Comparison of ENCODE assay signal across 3 cellular contexts in genomic region chr4:119289313-119289712, GRCh38.
TF ChIP-seq lines count a peak whose summit lies in the region.

No MANE protein-coding gene starts in this region.

TF ChIP-seq in A549, 52 proteins besides CTCF, POLR2A, EP300 and RAD21:
- TF ChIP-seq MAFK (IDR thresholded peaks at IDR 0.05; ENCODE audit: partially characterized antibody) (peak; percentile 89), ZNF302 (CRISPR knock-in tag; IDR thresholded peaks at IDR 0.05) (no peak), JUN (IDR thresholded peaks at IDR 0.05) (no peak), EHMT2 (IDR thresholded peaks at IDR 0.05; ENCODE audit: low read depth) (no peak), E2F6 (IDR thresholded peaks at IDR 0.05; ENCODE audit: borderline replicate concordance, low read depth) (no peak), FOSL2 (IDR thresholded peaks at IDR 0.05) (no peak), FOSL2 (CRISPR knock-in tag; IDR thresholded peaks at IDR 0.05) (no peak), CBX2 (IDR thresholded peaks at IDR 0.05; ENCODE audit: borderline replicate concordance, low read depth) (no peak), HOXB5 (CRISPR knock-in tag; IDR thresholded peaks at IDR 0.05) (no peak)

TF ChIP-seq in K562, 482 proteins besides CTCF, POLR2A, EP300 and RAD21:
- TF ChIP-seq HNRNPL (IDR thresholded peaks at IDR 0.05; ENCODE audit: low read depth, low read length) (no peak), ZNF316 (IDR thresholded peaks at IDR 0.05) (peak; percentile 83), MAFG (tag; conservative IDR thresholded peaks at IDR 0.05) (peak; percentile 76), TAF15 (IDR thresholded peaks at IDR 0.05; ENCODE audit: low read depth, low read length) (no peak), MAFF (IDR thresholded peaks at IDR 0.05; ENCODE audit: low read length) (peak; percentile 85), TAF9B (IDR thresholded peaks at IDR 0.05; ENCODE audit: partially characterized antibody) (no peak), C11orf30 (IDR thresholded peaks at IDR 0.05; ENCODE audit: low read depth) (peak; percentile 73), PTRF (tag; IDR thresholded peaks at IDR 0.05) (no peak), MAFK (IDR thresholded peaks at IDR 0.05; ENCODE audit: low read length) (peak; percentile 80), PRMT5 (CRISPR knock-in tag; IDR thresholded peaks at IDR 0.05) (no peak), TCF15 (CRISPR knock-in tag; IDR thresholded peaks at IDR 0.05) (no peak), LARP7 (IDR thresholded peaks at IDR 0.05) (no peak), U2AF1 (optimal IDR thresholded peaks at IDR 0.05; ENCODE audit: low read depth, low read length) (no peak), MED1 (CRISPR knock-in tag; IDR thresholded peaks at IDR 0.05; ENCODE audit: borderline replicate concordance) (no peak)
TF ChIP-seq in K562: peak in this region for 5.

TF ChIP-seq in GM23338, 12 proteins besides CTCF, POLR2A, EP300 and RAD21:
- TF ChIP-seq EZH2phosphoT487 (IDR thresholded peaks at IDR 0.05; ENCODE audit: unreplicated experiment) (no peak), EZH2 (IDR thresholded peaks at IDR 0.05; ENCODE audit: low read depth, unreplicated experiment) (no peak), ZNF462 (CRISPR knock-in tag; IDR thresholded peaks at IDR 0.05) (no peak), REST (IDR thresholded peaks at IDR 0.05; ENCODE audit: unreplicated experiment) (no peak), POLR2AphosphoS5 (IDR thresholded peaks at IDR 0.05; ENCODE audit: low read depth) (no peak), ETS1 (IDR thresholded peaks at IDR 0.05) (no peak), ZNF331 (CRISPR knock-in tag; IDR thresholded peaks at IDR 0.05; ENCODE audit: low read depth) (no peak), NANOG (IDR thresholded peaks at IDR 0.05; ENCODE audit: borderline replicate concordance) (no peak), STAT1 (IDR thresholded peaks at IDR 0.05; ENCODE audit: unreplicated experiment) (no peak), JUNB (IDR thresholded peaks at IDR 0.05; ENCODE audit: unreplicated experiment) (no peak), CREB1 (CRISPR knock-in tag; IDR thresholded peaks at IDR 0.05; ENCODE audit: low read depth) (no peak), ZNF114 (CRISPR knock-in tag; IDR thresholded peaks at IDR 0.05) (no peak)
